ENCODE assay signal across 1 cellular context in genomic region chr2:109898462-109899336, GRCh38. TPM values are rescaled to one million over a fixed set of nuclear protein-coding genes. Genes with fewer than 3 reads are reported as not detected.
"Had no signal": no experiment of that assay in that cellular context is flagged by ENCODE, and none has a peak within 500 bp of the region (broad histone marks: within the 10 kb centered on the region; RNA-seq: fewer than 3 reads in every experiment).

LIMS3 (plus strand) TSS chr2:109898688; CDS start chr2:109898729, 41 bp downstream.

RNA-seq across cellular contexts. Expression of gene LIMS3, which starts in this region (rescaled TPM):
- total RNA-seq: renal cortical epithelial cell had no signal
